Comparison of ENCODE assay signal across 8 cellular contexts in genomic region chr6:7909323-7910276, GRCh38. TPM values are rescaled to one million over a fixed set of nuclear protein-coding genes. Genes with fewer than 3 reads are reported as not detected.
DNase-seq lines count a peak whose midpoint lies in the region; ATAC-seq, FAIRE-seq and TF ChIP-seq lines count a peak whose summit lies in the region.

No MANE protein-coding gene starts in this region.

- H3K79me2 ChIP-seq in H1 (ENCODE audit: control insufficient read depth in 1 of 2, insufficient read depth in 2 of 2, low read length in 2 of 2) (peaks cover 14 to 48% of the 10 kb centered on the region in 2 experiments), mesendoderm (ENCODE audit: control insufficient read depth, insufficient read depth, low read length) (peaks cover 33% of the 10 kb centered on the region)

- H2AFZ ChIP-seq in H1 (ENCODE audit: low read length), result 0 out of 2 replicates have a peak overlapping the region, but pooled peaks have one; percentile 23

- H3K36me3 Mint-ChIP-seq in activated CD4-positive, alpha-beta T cell treated with anti-CD3 and anti-CD28 coated beads, Interleukin-2, amount 10 ng/mL, durations not matched to agents 24 days and 14 days (ENCODE audit: low read depth), result peaks cover 15% of the 10 kb centered on the region
- H3K36me3 Mint-ChIP-seq in stimulated activated naive B cell treated with anti-CD40 and anti-IgM and Interleukin-4, amounts not matched to agents 10 μg/mL and 1 μg/mL and 100 μg/mL, for 72 hours, result peaks cover 9 to 14% of the 10 kb centered on the region in 2 donors

- H3K23ac ChIP-seq in H1 (ENCODE audit: insufficient read length) (no peak overlapping the region), mesendoderm (ENCODE audit: low read length) (no peak overlapping the region)

- no peak overlapping the region for H2BK15ac ChIP-seq in H1 (ENCODE audit: low read length)
- no peak overlapping the region for H2BK15ac ChIP-seq in mesendoderm (replicated peaks; ENCODE audit: low read depth)

- peak overlapping the region; percentile 55 to 89 (median 75) for H3K4me3 ChIP-seq in H1 (ENCODE audit: extremely low read depth in 1 of 4, insufficient read depth in 2 of 4, low read depth in 3 of 4, low read length in 4 of 4)
- H3K4me3 ChIP-seq in mesendoderm (ENCODE audit: low read length), result peak overlapping the region; percentile 47

- no peak for TF ChIP-seq EP300 in H1 (IDR thresholded peaks at IDR 0.05; ENCODE audit: borderline replicate concordance in 1 of 2, low read depth in 2 of 2, low read length in 2 of 2)

- peak overlapping the region; percentile 33; the same call in 1 of the 2 replicates for H2AK5ac ChIP-seq in H1 (ENCODE audit: low read depth, low read length)
- H2AK5ac ChIP-seq in mesendoderm (ENCODE audit: low read length), result no peak overlapping the region

- H3K27me3 Mint-ChIP-seq in activated CD4-positive, alpha-beta T cell treated with anti-CD3 and anti-CD28 coated beads, Interleukin-2, amount 10 ng/mL, durations not matched to agents 24 days and 14 days, result no peaks in the 10 kb centered on the region
- H3K27me3 Mint-ChIP-seq in stimulated activated naive B cell treated with anti-CD40 and anti-IgM and Interleukin-4, amounts not matched to agents 10 μg/mL and 1 μg/mL and 100 μg/mL, for 72 hours, result no peaks in the 10 kb centered on the region

- H3K9ac ChIP-seq in H1 (replicated peaks in 1 of 4; ENCODE audit: extremely low read depth in 1 of 4, low read depth in 3 of 4, low read length in 3 of 4) (peak overlapping the region; percentile 56 to 77 (median 65)), mesendoderm (ENCODE audit: low read length) (peak overlapping the region; percentile 74)

- H2BK20ac ChIP-seq in H1 (ENCODE audit: low read length), result no peak overlapping the region

- H3K36me3 ChIP-seq in KOPT-K1 (ENCODE audit: insufficient read depth, low read length) (peaks cover 7% of the 10 kb centered on the region), H1 (ENCODE audit: control insufficient read depth in 2 of 4, insufficient read depth in 4 of 4, low read length in 3 of 4) (peaks cover 0 to 6% (median 2%) of the 10 kb centered on the region in 4 experiments; a peak in 3 of 8 replicates), mesendoderm (ENCODE audit: control insufficient read depth, insufficient read depth, low read length) (no peaks in the 10 kb centered on the region)

- H3K4me2 ChIP-seq in H1 (ENCODE audit: insufficient read depth in 1 of 2, low read depth in 2 of 2, low read length in 2 of 2) (peak overlapping the region; percentile 97 to 98), mesendoderm (ENCODE audit: low read length) (peak overlapping the region; percentile 74)

- intact Hi-C loops in activated CD4-positive, alpha-beta T cell treated with anti-CD3 and anti-CD28 coated beads, Interleukin-2, amount 10 ng/mL, durations not matched to agents 24 days and 14 days (cut with micrococcal nuclease), result loop anchor here (1.0 to 10.0 kb wide), 5 partner anchors 155 to 765 kb away; partner anchors contain the start of genes BLOC1S5, EEF1E1 and SLC35B3

- no peak overlapping the region for H2BK120ac ChIP-seq in H1 (replicated peaks; ENCODE audit: low read depth, low read length)
- H2BK120ac ChIP-seq in mesendoderm (ENCODE audit: low read depth, low read length), result no peak overlapping the region

- H4K5ac ChIP-seq in H1 (ENCODE audit: insufficient read length, low read depth, low read length), result peak overlapping the region; percentile 53
- H4K5ac ChIP-seq in mesendoderm (ENCODE audit: low read length), result no peak overlapping the region

- H3K14ac ChIP-seq in H1 (ENCODE audit: insufficient read length), result no peak overlapping the region

- TF ChIP-seq RAD21 in H1 (IDR thresholded peaks at IDR 0.05 in 1 of 2, conservative IDR thresholded peaks at IDR 0.05 in 1 of 2; ENCODE audit: low read depth in 2 of 2, low read length in 2 of 2), result no peak

- ATAC-seq in GM21786 (IDR thresholded peaks at IDR 0.05; ENCODE audit: unreplicated experiment) (peak; percentile 29), GM19467 (IDR thresholded peaks at IDR 0.05; ENCODE audit: unreplicated experiment) (no peak)
- peak; percentile 54 to 61 for ATAC-seq in stimulated activated naive B cell treated with anti-CD40 and anti-IgM and Interleukin-4, amounts not matched to agents 10 μg/mL and 1 μg/mL and 100 μg/mL, for 72 hours (replicated peaks)

- peaks cover 6 to 13% of the 10 kb centered on the region in 2 experiments for H4K20me1 ChIP-seq in H1 (replicated peaks in 1 of 2; ENCODE audit: control insufficient read depth in 1 of 2, insufficient read depth in 2 of 2, low read length in 2 of 2)

- H3K18ac ChIP-seq in H1 (ENCODE audit: extremely low read depth, low read length), result peak overlapping the region; percentile 48
- peak overlapping the region; percentile 95 for H3K18ac ChIP-seq in mesendoderm (ENCODE audit: low read length)

- peak overlapping the region; percentile 61 for H3K4ac ChIP-seq in H1 (replicated peaks; ENCODE audit: insufficient read length, low read depth, low read length)
- peak overlapping the region; percentile 88 for H3K4ac ChIP-seq in mesendoderm (ENCODE audit: low read depth, low read length)

- peak overlapping the region; percentile 81 for H3K27ac Mint-ChIP-seq in activated CD4-positive, alpha-beta T cell treated with anti-CD3 and anti-CD28 coated beads, Interleukin-2, amount 10 ng/mL, durations not matched to agents 24 days and 14 days
- peak overlapping the region; percentile 86 for H3K27ac Mint-ChIP-seq in stimulated activated naive B cell treated with anti-CD40 and anti-IgM and Interleukin-4, amounts not matched to agents 10 μg/mL and 1 μg/mL and 100 μg/mL, for 72 hours

- no peak overlapping the region for H2BK12ac ChIP-seq in H1 (ENCODE audit: low read depth, low read length)

- CTCF ChIA-PET in H1 (lab: Charles Lee; ENCODE audit: partially characterized antibody), result interaction anchor here (1.1 kb wide), 1 partner anchor 187 kb away, joined by 3 read pairs; no protein-coding TSS in a partner anchor

- WGBS in H1 (ENCODE audit: extremely low coverage in 1 of 2, insufficient coverage in 1 of 2, insufficient read length in 1 of 2, insufficient replicate concordance in 2 of 2, low coverage in 1 of 2, low lambda C conversion rate in 2 of 2, missing lambda C conversion rate in 1 of 2), 2 experiments, result 10% methylated on average over 29 of the region's 66 CpGs; no CpG with 5 or more reads in 1 of the 2 experiments
- no CpG with 5 or more reads among the region's 66 CpGs for WGBS in mesendoderm (ENCODE audit: extremely low coverage, insufficient coverage, low lambda C conversion rate)

- POLR2A ChIA-PET in H1 (lab: Charles Lee; ENCODE audit: partially characterized antibody), result interaction anchor here (0.6 to 1.7 kb wide), 9 partner anchors 12 to 155 kb away, joined by 3 to 10 read pairs (median 3); partner anchors contain the start of gene BLOC1S5

- DNase-seq in ELF-1 (ENCODE audit: low read depth, low spot score), result peak; percentile 66
- peak; percentile 86 for DNase-seq in activated CD4-positive, alpha-beta T cell treated with anti-CD3 and anti-CD28 coated beads, Interleukin-2, amount 10 ng/mL, durations not matched to agents 24 days and 14 days
- DNase-seq in H1 (ENCODE audit: low read depth in 1 of 2, low spot score in 2 of 2), result peak in 1 of 2 experiments; percentile 79
- peak; percentile 71 for DNase-seq in mesendoderm
- DNase-seq in stimulated activated naive B cell treated with anti-CD40 and anti-IgM and Interleukin-4, amounts not matched to agents 10 μg/mL and 1 μg/mL and 100 μg/mL, for 72 hours, result peak; percentile 34

- H3K79me1 ChIP-seq in H1 (ENCODE audit: low read depth, low read length), result peaks cover 9% of the 10 kb centered on the region
- H3K79me1 ChIP-seq in mesendoderm (ENCODE audit: low read length), result peaks cover 9% of the 10 kb centered on the region

- H3K27ac ChIP-seq in KOPT-K1 (ENCODE audit: low read depth, low read length, poor library complexity, severe bottlenecking) (peak overlapping the region; percentile 55), H1 (ENCODE audit: low read depth, low read length) (no peak overlapping the region), mesendoderm (ENCODE audit: low read depth, low read length) (no peak overlapping the region)

- H3K56ac ChIP-seq in H1 (replicated peaks; ENCODE audit: insufficient read length, low read depth, low read length) (peak overlapping the region; percentile 23), mesendoderm (ENCODE audit: low read length) (peak overlapping the region; percentile 95)

- H4K8ac ChIP-seq in H1 (ENCODE audit: extremely low read depth, insufficient read depth, low read length) (peak overlapping the region; percentile 91), mesendoderm (ENCODE audit: low read depth, low read length) (no peak overlapping the region)

- peak overlapping the region; percentile 21; the same call in 1 of the 2 replicates for H2BK5ac ChIP-seq in H1 (ENCODE audit: low read depth, low read length)
- H2BK5ac ChIP-seq in mesendoderm (ENCODE audit: low read length), result no peak overlapping the region

- H3K4me1 ChIP-seq in H1 (replicated peaks in 1 of 4; ENCODE audit: control insufficient read depth in 3 of 4, insufficient read depth in 4 of 4, low read length in 3 of 4) (peaks cover 2 to 7% (median 3%) of the 10 kb centered on the region in 4 experiments; a peak in 5 of 7 replicates), mesendoderm (ENCODE audit: control insufficient read depth, low read depth, low read length) (no peaks in the 10 kb centered on the region)

- FAIRE-seq in H1 (lab: Jason Lieb, UNC), result no peak

- peaks cover 17% of the 10 kb centered on the region for H3K4me1 Mint-ChIP-seq in activated CD4-positive, alpha-beta T cell treated with anti-CD3 and anti-CD28 coated beads, Interleukin-2, amount 10 ng/mL, durations not matched to agents 24 days and 14 days
- H3K4me1 Mint-ChIP-seq in stimulated activated naive B cell treated with anti-CD40 and anti-IgM and Interleukin-4, amounts not matched to agents 10 μg/mL and 1 μg/mL and 100 μg/mL, for 72 hours, result peaks cover 19 to 20% of the 10 kb centered on the region in 2 donors

- no peaks in the 10 kb centered on the region for H3K9me3 ChIP-seq in KOPT-K1 (ENCODE audit: insufficient read depth, low read length, poor library complexity, severe bottlenecking)
- no peaks in the 10 kb centered on the region for H3K9me3 ChIP-seq in H1 (ENCODE audit: insufficient read depth in 2 of 2, low read depth in 1 of 2, low read length in 1 of 2)

- peak in 1 of 2 experiments; percentile 63; a peak in 2 of 3 replicates for TF ChIP-seq POLR2A in H1 (IDR thresholded peaks at IDR 0.05; ENCODE audit: control extremely low read depth in 1 of 2, low read depth in 2 of 2, low read length in 2 of 2)

- H3K27me3 ChIP-seq in H1 (replicated peaks in 1 of 4; ENCODE audit: control insufficient read depth in 3 of 4, extremely low read depth in 1 of 4, insufficient read depth in 3 of 4, low read length in 3 of 4), result peaks cover 0 to 14% (median 3%) of the 10 kb centered on the region in 4 experiments; a peak in 4 of 7 replicates
- no peaks in the 10 kb centered on the region for H3K27me3 ChIP-seq in mesendoderm (ENCODE audit: insufficient read depth, low read length, poor library complexity)

- peak overlapping the region; percentile 92 for H3K4me3 Mint-ChIP-seq in activated CD4-positive, alpha-beta T cell treated with anti-CD3 and anti-CD28 coated beads, Interleukin-2, amount 10 ng/mL, durations not matched to agents 24 days and 14 days
- H3K4me3 Mint-ChIP-seq in stimulated activated naive B cell treated with anti-CD40 and anti-IgM and Interleukin-4, amounts not matched to agents 10 μg/mL and 1 μg/mL and 100 μg/mL, for 72 hours, result peak overlapping the region; percentile 85 to 92

- H3K23me2 ChIP-seq in H1 (ENCODE audit: low read depth, low read length), result peaks cover 6% of the 10 kb centered on the region; the same call in 1 of the 2 replicates

- H4K91ac ChIP-seq in H1 (replicated peaks; ENCODE audit: insufficient read length, low read length), result peak overlapping the region; percentile 66

- H3K9me3 Mint-ChIP-seq in activated CD4-positive, alpha-beta T cell treated with anti-CD3 and anti-CD28 coated beads, Interleukin-2, amount 10 ng/mL, durations not matched to agents 24 days and 14 days, result no peaks in the 10 kb centered on the region
- H3K9me3 Mint-ChIP-seq in stimulated activated naive B cell treated with anti-CD40 and anti-IgM and Interleukin-4, amounts not matched to agents 10 μg/mL and 1 μg/mL and 100 μg/mL, for 72 hours, result no peaks in the 10 kb centered on the region

- no peak for TF ChIP-seq CTCF in H1 (IDR thresholded peaks at IDR 0.05; ENCODE audit: control extremely low read depth in 1 of 3, insufficient read depth in 1 of 3, low read depth in 1 of 3, low read length in 3 of 3)

RNA-seq across cellular contexts. Expression of gene TXNDC5, which starts 1.0 kb away (rescaled TPM):
- 111 and 112 TPM in 2 replicates for total RNA-seq in activated CD4-positive, alpha-beta T cell treated with anti-CD3 and anti-CD28 coated beads, Interleukin-2, amount 10 ng/mL, durations not matched to agents 24 days and 14 days
- total RNA-seq in H1 (2021; fragmentation: NEBNext Ultra II Directional; extraction: Animal tissue kit (Norgen Biotek cat#: 25700)), result 169 and 172 TPM in 2 replicates
- polyA plus RNA-seq in H1 (2011; rRNA removed), result 89.8 and 114 TPM in 2 replicates
- 107 TPM for polyA plus RNA-seq in H1 (2011; cell fraction: cytosol; rRNA removed)
- polyA plus RNA-seq in H1 (2011; cell fraction: nucleus; rRNA removed), result 86.4 TPM
- polyA plus RNA-seq in H1 (2012, experiment 1 of 2), result 118 to 141 TPM (median 132 TPM) in 4 replicates
- 54.2 TPM for polyA plus RNA-seq in H1 (2012, experiment 2 of 2)
- 203 TPM for polyA plus RNA-seq in H1 (2013, experiment 1 of 2)
- 232 TPM for polyA plus RNA-seq in H1 (2013, experiment 2 of 2)
- polyA minus RNA-seq in H1 (2011; rRNA and poly(A)+ RNA removed), result 108 and 132 TPM in 2 replicates
- polyA minus RNA-seq in H1 (2011; cell fraction: cytosol; rRNA and poly(A)+ RNA removed), result 58.8 TPM
- 53.1 TPM for polyA minus RNA-seq in H1 (2011; cell fraction: nucleus; rRNA and poly(A)+ RNA removed)
- 156 TPM for polyA plus RNA-seq in mesendoderm (2013, experiment 1 of 2)
- 155 TPM for polyA plus RNA-seq in mesendoderm (2013, experiment 2 of 2)
